ENCODE assay signal across 9 cellular contexts in genomic region chr14:106843376-106843775, GRCh38.
DNase-seq lines count a peak whose midpoint lies in the region; ATAC-seq and TF ChIP-seq lines count a peak whose summit lies in the region.
"Had no signal": no experiment of that assay in that cellular context is flagged by ENCODE, and none has a peak within 500 bp of the region (broad histone marks: within the 10 kb centered on the region; RNA-seq: fewer than 3 reads in every experiment).

No MANE protein-coding gene starts in this region.

- H3K36me3 ChIP-seq in PC-9 (ENCODE audit: low read depth), result no peaks in the 10 kb centered on the region
- no peaks in the 10 kb centered on the region for H3K36me3 ChIP-seq in endocrine pancreas (ENCODE audit: control insufficient read depth, insufficient read depth, low read length)
- H3K36me3 ChIP-seq in adrenal gland (replicated peaks in 1 of 2), result no peaks in the 10 kb centered on the region

- peak overlapping the region; percentile 61 for H3K9ac ChIP-seq in endocrine pancreas (ENCODE audit: control insufficient read depth, insufficient read depth, low read length)

- WGBS in adrenal gland, 4 donors, result 53 to 62% (median 56%) methylated on average over 6 of the region's 6 CpGs

- H3K9me3 Mint-ChIP-seq in activated T-cell treated with anti-CD3 and anti-CD28 coated beads, Interleukin-2, amount 50 U/mL, for 24 hours, result no peaks in the 10 kb centered on the region
- no peaks in the 10 kb centered on the region for H3K9me3 Mint-ChIP-seq in stimulated activated naive CD8-positive, alpha-beta T cell treated with anti-CD3 and anti-CD28 coated beads, Interleukin-15, amount 100 ng/mL, for 72 hours

- TF ChIP-seq CTCF in PC-9 (conservative IDR thresholded peaks at IDR 0.05) (no peak), adrenal gland (IDR thresholded peaks at IDR 0.05) (no peak)

- peaks cover 21% of the 10 kb centered on the region; the same call in 1 of the 2 replicates for H3K27me3 ChIP-seq in PC-9 (ENCODE audit: insufficient read depth, low read depth)
- H3K27me3 ChIP-seq in endocrine pancreas (ENCODE audit: control insufficient read depth, insufficient read depth, low read length), result no peaks in the 10 kb centered on the region
- H3K27me3 ChIP-seq in adrenal gland, result no peaks in the 10 kb centered on the region

- no peaks in the 10 kb centered on the region for H3K27me3 Mint-ChIP-seq in activated T-cell treated with anti-CD3 and anti-CD28 coated beads, Interleukin-2, amount 50 U/mL, for 24 hours
- no peaks in the 10 kb centered on the region for H3K27me3 Mint-ChIP-seq in stimulated activated naive CD8-positive, alpha-beta T cell treated with anti-CD3 and anti-CD28 coated beads, Interleukin-15, amount 100 ng/mL, for 72 hours

- no peaks in the 10 kb centered on the region for H3K9me2 ChIP-seq in PC-9 (ENCODE audit: insufficient read depth)

- H3K27ac Mint-ChIP-seq in activated T-cell treated with anti-CD3 and anti-CD28 coated beads, Interleukin-2, amount 50 U/mL, for 24 hours, result peak overlapping the region; percentile 88
- H3K27ac Mint-ChIP-seq in stimulated activated naive CD8-positive, alpha-beta T cell treated with anti-CD3 and anti-CD28 coated beads, Interleukin-15, amount 100 ng/mL, for 72 hours, result no peak overlapping the region

- H3K27ac ChIP-seq in PC-9 (no peak overlapping the region), adrenal gland (peak overlapping the region in 2 of 5 donors; percentile 86 to 91)

- intact Hi-C loops in PC-9 (cut with micrococcal nuclease; ENCODE audit: unreplicated experiment), result no loop called here
- intact Hi-C loops in adrenal gland (cut with DNase I), result no loop called here

- H3K4me3 ChIP-seq in PC-9 (peak overlapping the region; percentile 71; the same call in 1 of the 2 replicates), endocrine pancreas (ENCODE audit: control insufficient read depth, insufficient read depth, low read length) (peak overlapping the region; percentile 50), adrenal gland (peak overlapping the region in 1 of 4 donors; percentile 47)

- peaks cover 6% of the 10 kb centered on the region for H3K36me3 Mint-ChIP-seq in activated T-cell treated with anti-CD3 and anti-CD28 coated beads, Interleukin-2, amount 50 U/mL, for 24 hours (ENCODE audit: low read depth)

- H3K4me2 ChIP-seq in PC-9, result peak overlapping the region; percentile 94

- no peak for TF ChIP-seq POLR2A in adrenal gland (IDR thresholded peaks at IDR 0.05)

- peaks cover 50% of the 10 kb centered on the region for H3K4me1 Mint-ChIP-seq in activated T-cell treated with anti-CD3 and anti-CD28 coated beads, Interleukin-2, amount 50 U/mL, for 24 hours (ENCODE audit: low read depth)
- peaks cover 52% of the 10 kb centered on the region for H3K4me1 Mint-ChIP-seq in stimulated activated naive CD8-positive, alpha-beta T cell treated with anti-CD3 and anti-CD28 coated beads, Interleukin-15, amount 100 ng/mL, for 72 hours

- H4K20me1 ChIP-seq in PC-9 (ENCODE audit: insufficient read depth), result no peaks in the 10 kb centered on the region

- no peaks in the 10 kb centered on the region for H3K9me3 ChIP-seq in PC-9 (ENCODE audit: insufficient read depth, low read depth)
- no peaks in the 10 kb centered on the region for H3K9me3 ChIP-seq in endocrine pancreas (ENCODE audit: control insufficient read depth, low read length)
- H3K9me3 ChIP-seq in adrenal gland (replicated peaks in 1 of 3), result no peaks in the 10 kb centered on the region

- BruUV-seq in PC-9 (replicated peaks; lab: Mats Ljungman, UMichigan), result no TSS peak

- peak overlapping the region; percentile 92 for H2AFZ ChIP-seq in PC-9

- no peak for ATAC-seq in stimulated activated naive CD8-positive, alpha-beta T cell treated with anti-CD3 and anti-CD28 coated beads, Interleukin-15, amount 100 ng/mL, for 72 hours
- no peak for ATAC-seq in HG03095 (IDR thresholded peaks at IDR 0.05; ENCODE audit: unreplicated experiment)

- H3K79me2 ChIP-seq in PC-9 (ENCODE audit: low read depth), result no peaks in the 10 kb centered on the region

- no peaks in the 10 kb centered on the region; the same call in 1 of the 2 replicates for H3K4me1 ChIP-seq in PC-9 (replicated peaks; ENCODE audit: insufficient read depth)
- no peaks in the 10 kb centered on the region for H3K4me1 ChIP-seq in endocrine pancreas (ENCODE audit: control insufficient read depth, insufficient read depth, low read length)
- H3K4me1 ChIP-seq in adrenal gland (replicated peaks in 1 of 2), result peaks cover 5 to 15% of the 10 kb centered on the region in 2 donors

- CTCF ChIA-PET in PC-9 (lab: Charles Lee), result interaction anchor here (1.2 kb wide), 1 partner anchor 29 kb away, joined by 4 read pairs; no protein-coding TSS in a partner anchor

- H3F3A ChIP-seq in PC-9 (ENCODE audit: insufficient read depth, low read depth), result no peaks in the 10 kb centered on the region

- DNase-seq in activated T-cell treated with anti-CD3 and anti-CD28 coated beads, Interleukin-2, amount 50 U/mL, for 24 hours, result no peak
- no peak for DNase-seq in activated T-cell treated with anti-CD3 and anti-CD28 coated beads, Interleukin-2, amount 50 U/mL, for 1 hour
- no peak for DNase-seq in PC-9
- DNase-seq in stimulated activated naive CD8-positive, alpha-beta T cell treated with anti-CD3 and anti-CD28 coated beads, Interleukin-15, amount 100 ng/mL, for 72 hours, result no peak
- DNase-seq in adrenal gland, result no peak
- DNase-seq in NCI-H526 treated with DMSO at 0.1 percent for 48 hours (lab: John Stamatoyannopoulos, UW), result no peak
- DNase-seq: NCI-H2171 had no signal

- H3K4me3 Mint-ChIP-seq in activated T-cell treated with anti-CD3 and anti-CD28 coated beads, Interleukin-2, amount 50 U/mL, for 24 hours, result peak overlapping the region; percentile 83
- H3K4me3 Mint-ChIP-seq in stimulated activated naive CD8-positive, alpha-beta T cell treated with anti-CD3 and anti-CD28 coated beads, Interleukin-15, amount 100 ng/mL, for 72 hours, result peak overlapping the region; percentile 93 to 96

- POLR2A ChIA-PET in PC-9 (lab: Charles Lee; ENCODE audit: unreplicated experiment), result no interaction called here
